ENCODE assay signal across 23 cellular contexts in genomic region chr2:212034841-212035585, GRCh38.
DNase-seq lines count a peak whose midpoint lies in the region; ATAC-seq and TF ChIP-seq lines count a peak whose summit lies in the region.
"Had no signal": no experiment of that assay in that cellular context is flagged by ENCODE, and none has a peak within 500 bp of the region (broad histone marks: within the 10 kb centered on the region; RNA-seq: fewer than 3 reads in every experiment).

No MANE protein-coding gene starts in this region.

- intact Hi-C loops in IMR-90 (cut with micrococcal nuclease): no loop called here
- intact Hi-C loops in adrenal gland (cut with DNase I): no loop called here

- H2AK9ac ChIP-seq in IMR-90 (replicated peaks; ENCODE audit: low read depth, low read length, poor library complexity): no peak overlapping the region

- H3K36me3 ChIP-seq in IMR-90 (ENCODE audit: control insufficient read depth, insufficient read depth, low read length) (no peaks in the 10 kb centered on the region), brain microvascular endothelial cell (replicated peaks) (no peaks in the 10 kb centered on the region), adrenal gland (replicated peaks in 1 of 2) (no peaks in the 10 kb centered on the region), neural progenitor cell (no peaks in the 10 kb centered on the region)
- H3K36me3 ChIP-seq: BE2C, SJSA1 had no signal

- POLR2A ChIA-PET in IMR-90 (lab: Charles Lee; ENCODE audit: unreplicated experiment): no interaction called here

- peaks cover 16% of the 10 kb centered on the region for H3K4me1 Mint-ChIP-seq in neural progenitor cell

- ATAC-seq in IMR-90 (ENCODE audit: low read depth) (no peak), left lobe of liver (no peak)

- H3K23ac ChIP-seq in IMR-90 (ENCODE audit: low read depth, low read length): 0 out of 2 replicates have a peak overlapping the region, but pooled peaks have one; percentile 31

- H3K9me3 ChIP-seq in IMR-90 (ENCODE audit: control insufficient read depth, insufficient read depth, low read length) (no peaks in the 10 kb centered on the region), adrenal gland (replicated peaks in 1 of 3) (no peaks in the 10 kb centered on the region), neural progenitor cell (ENCODE audit: low read depth) (no peaks in the 10 kb centered on the region)
- H3K9me3 ChIP-seq: BE2C, SJSA1 had no signal

- peak overlapping the region; percentile 3; the same call in 1 of the 2 replicates for H3K56ac ChIP-seq in IMR-90 (ENCODE audit: extremely low read depth, insufficient read depth, low read length)

- no peak overlapping the region; the same call in 1 of the 2 replicates for H3K18ac ChIP-seq in IMR-90 (ENCODE audit: low read depth, low read length)

- TF ChIP-seq RAD21 in IMR-90 (IDR thresholded peaks at IDR 0.05; ENCODE audit: low read length): no peak

- no peak overlapping the region for H3K27ac Mint-ChIP-seq in neural progenitor cell
- H3K27ac Mint-ChIP-seq: H9 had no signal

- 0 out of 2 replicates have a peak, but pooled peaks cover 1% of the 10 kb centered on the region for H3K4me1 ChIP-seq in IMR-90 (ENCODE audit: control insufficient read depth, insufficient read depth, low read length)
- H3K4me1 ChIP-seq in adrenal gland (replicated peaks in 1 of 2): no peaks in the 10 kb centered on the region
- no peaks in the 10 kb centered on the region for H3K4me1 ChIP-seq in neural progenitor cell

- no peak for TF ChIP-seq POLR2A in IMR-90 (IDR thresholded peaks at IDR 0.05; ENCODE audit: low read depth, low read length)
- no peak for TF ChIP-seq POLR2A in adrenal gland (IDR thresholded peaks at IDR 0.05)

- H3K36me3 Mint-ChIP-seq in neural progenitor cell: no peaks in the 10 kb centered on the region

- H3K27ac ChIP-seq in IMR-90 (ENCODE audit: insufficient read depth, low read length) (no peak overlapping the region), brain microvascular endothelial cell (peak overlapping the region; percentile 57), adrenal gland (no peak overlapping the region), neural progenitor cell (no peak overlapping the region)
- H3K27ac ChIP-seq: GM23248, SJSA1 had no signal

- H3K79me1 ChIP-seq in IMR-90 (ENCODE audit: low read depth in 1 of 2, low read length in 2 of 2): no peaks in the 10 kb centered on the region

- CTCF ChIA-PET in IMR-90 (lab: Yijun Ruan, JAX): no interaction called here

- H2BK20ac ChIP-seq in IMR-90 (ENCODE audit: low read depth, low read length): peak overlapping the region; percentile 68

- H3K4me2 ChIP-seq in IMR-90 (ENCODE audit: low read depth, low read length) (no peak overlapping the region), neural progenitor cell (no peak overlapping the region)

- in situ Hi-C loops in IMR-90 (cut with MboI; ENCODE audit: low sequenced_read_pairs) (no loop called here), brain microvascular endothelial cell (cut with HindIII; ENCODE audit: low pct_ligation_motif_present, low sequenced_read_pairs) (no loop called here)

- H2BK120ac ChIP-seq in IMR-90 (ENCODE audit: low read depth, low read length): peak overlapping the region; percentile 52; the same call in 1 of the 2 replicates

- H2AFZ ChIP-seq in IMR-90 (replicated peaks; ENCODE audit: low read length, poor library complexity): no peak overlapping the region
- H2AFZ ChIP-seq in neural progenitor cell (replicated peaks): no peak overlapping the region
- H2AFZ ChIP-seq: GM23248 had no signal

- DNase-seq in IMR-90 (peak; percentile 30), brain microvascular endothelial cell (peak; percentile 52), iris pigment epithelial cell (ENCODE audit: low read depth) (peak; percentile 49), adrenal gland (no peak), T1000 (lab: John Stamatoyannopoulos, UW) (no peak), left lobe of liver (ENCODE audit: low spot score) (no peak), neural progenitor cell (ENCODE audit: low spot score) (no peak)
- DNase-seq: ACHN, BE2C, Calu3, DMS79 treated with DMSO at 0.1 percent for 48 hours, GM23248, H9, KBM-7, MV-4-11, NCI-H1105, NCI-H1436 treated with DMSO at 0.1 percent for 48 hours, NCI-H187 treated with DMSO at 0.1 percent for 48 hours, NCI-H2171 treated with DMSO at 0.1 percent for 48 hours, NCI-H524, Right ventricle myocardium superior, RPMI8226 had no signal

- H4K20me1 ChIP-seq in IMR-90 (ENCODE audit: insufficient read depth, low read length): no peaks in the 10 kb centered on the region
- H4K20me1 ChIP-seq in neural progenitor cell (ENCODE audit: low read depth): no peaks in the 10 kb centered on the region

- no peak overlapping the region; the same call in 1 of the 2 replicates for H3K14ac ChIP-seq in IMR-90 (replicated peaks; ENCODE audit: low read depth, low read length)

- H2AK5ac ChIP-seq in IMR-90 (ENCODE audit: low read depth, low read length): no peak overlapping the region

- H3F3A ChIP-seq in neural progenitor cell (ENCODE audit: low read depth): no peaks in the 10 kb centered on the region

- H4K8ac ChIP-seq in IMR-90 (ENCODE audit: low read depth in 2 of 2, low read length in 2 of 2): no peak overlapping the region

- no peak overlapping the region for H3K4me3 Mint-ChIP-seq in neural progenitor cell
- H3K4me3 Mint-ChIP-seq: H9 had no signal

- H3K27me3 ChIP-seq in IMR-90 (ENCODE audit: control insufficient read depth, insufficient read depth, low read length): no peaks in the 10 kb centered on the region
- H3K27me3 ChIP-seq in brain microvascular endothelial cell (replicated peaks): no peaks in the 10 kb centered on the region
- no peaks in the 10 kb centered on the region for H3K27me3 ChIP-seq in adrenal gland
- H3K27me3 ChIP-seq in neural progenitor cell: no peaks in the 10 kb centered on the region
- H3K27me3 ChIP-seq: BE2C, SJSA1 had no signal

- H3K4me3 ChIP-seq in IMR-90 (ENCODE audit: insufficient read depth, low read depth, low read length) (no peak overlapping the region), brain microvascular endothelial cell (ENCODE audit: low read depth, low read length) (no peak overlapping the region), adrenal gland (no peak overlapping the region), neural progenitor cell (no peak overlapping the region)
- H3K4me3 ChIP-seq: GM23248, SJSA1 had no signal

- no peaks in the 10 kb centered on the region for H3K27me3 Mint-ChIP-seq in neural progenitor cell (ENCODE audit: insufficient read depth, low read depth)

- no peaks in the 10 kb centered on the region for H3K9me1 ChIP-seq in IMR-90 (ENCODE audit: insufficient read depth, low read length)

- H3K9ac ChIP-seq in IMR-90 (ENCODE audit: low read depth, low read length) (no peak overlapping the region), neural progenitor cell (no peak overlapping the region)
- H3K9ac ChIP-seq: GM23248 had no signal

- no peak for TF ChIP-seq CTCF in IMR-90 (conservative IDR thresholded peaks at IDR 0.05; ENCODE audit: low read depth, low read length)
- TF ChIP-seq CTCF in brain microvascular endothelial cell (IDR thresholded peaks at IDR 0.05; ENCODE audit: low read depth, low read length, missing control alignments): no peak
- no peak for TF ChIP-seq CTCF in adrenal gland (IDR thresholded peaks at IDR 0.05)
- TF ChIP-seq CTCF in neural progenitor cell (IDR thresholded peaks at IDR 0.05): no peak

- H3K4ac ChIP-seq in IMR-90 (ENCODE audit: low read depth, low read length): peak overlapping the region; percentile 66; the same call in 1 of the 2 replicates

- no peak overlapping the region for H4K5ac ChIP-seq in IMR-90 (ENCODE audit: low read depth, low read length)

- no CpG with 5 or more reads among the region's 4 CpGs for WGBS in IMR-90 (ENCODE audit: extremely low coverage in 2 of 2, insufficient read length in 1 of 2), 2 experiments
- 72 to 77% (median 73%) methylated on average over 4 of the region's 4 CpGs for WGBS in adrenal gland, 4 donors

- dilution Hi-C loops in IMR-90 (cut with HindIII; ENCODE audit: low sequenced_read_pairs, unreplicated experiment): no loop called here

- no peaks in the 10 kb centered on the region for H3K79me2 ChIP-seq in neural progenitor cell (ENCODE audit: low read depth)

- BruUV-seq in IMR-90 (replicated peaks; lab: Mats Ljungman, UMichigan): no TSS peak

- H3K9me3 Mint-ChIP-seq in neural progenitor cell: no peaks in the 10 kb centered on the region
- H3K9me3 Mint-ChIP-seq: H9 had no signal

- no peak overlapping the region for H2BK5ac ChIP-seq in IMR-90 (ENCODE audit: low read depth, low read length, poor library complexity, severe bottlenecking)

- no peak overlapping the region for H4K91ac ChIP-seq in IMR-90 (ENCODE audit: insufficient read depth, low read depth, low read length)

- H2BK15ac ChIP-seq in IMR-90 (ENCODE audit: low read depth, low read length): 0 out of 3 replicates have a peak overlapping the region, but pooled peaks have one; percentile 44

TF ChIP-seq in IMR-90, 13 proteins besides CTCF, POLR2A, EP300 and RAD21:
- TF ChIP-seq USF2 (IDR thresholded peaks at IDR 0.05; ENCODE audit: low read depth, low read length) (no peak), MAZ (IDR thresholded peaks at IDR 0.05; ENCODE audit: borderline replicate concordance, low read depth, low read length) (no peak), RFX5 (IDR thresholded peaks at IDR 0.05; ENCODE audit: low read depth, low read length) (no peak), FOS (IDR thresholded peaks at IDR 0.05; ENCODE audit: low read depth, low read length) (no peak)

Comparison
In these comparisons a context has a peak if more than half of its experiments do, and no peak if none do; other contexts are left out.
1. DNase-seq: peak in IMR-90 (single experiment), brain microvascular endothelial cell (single experiment) and iris pigment epithelial cell (single experiment); none in adrenal gland (0 of 7), T1000 (single experiment), left lobe of liver (single experiment) and neural progenitor cell (single experiment).